In genomic region chr14:77511486-77512162, GRCh38 we compare ENCODE assay signal across 25 cellular contexts. TPM values are rescaled to one million over a fixed set of nuclear protein-coding genes. Genes with fewer than 3 reads are reported as not detected.
A peak's percentile ranks its signal among the peaks of the same experiment; 100 is the strongest.
DNase-seq lines count a peak whose midpoint lies in the region; ATAC-seq and TF ChIP-seq lines count a peak whose summit lies in the region.
"Had no signal": no experiment of that assay in that cellular context is flagged by ENCODE, and none has a peak within 500 bp of the region (broad histone marks: within the 10 kb centered on the region; RNA-seq: fewer than 3 reads in every experiment).

No MANE protein-coding gene starts in this region.

- ATAC-seq in memory B cell (ENCODE audit: low read depth) (no peak), heart left ventricle (no peak)
- ATAC-seq in activated T-helper 17 cell treated with anti-CD3 and anti-CD28 coated beads, Interleukin-2, amount 50 U/mL, for 72 hours (replicated peaks): no peak
- ATAC-seq: A549, GM12878, GM23338, HCT116 had no signal

- no peak overlapping the region for H3K27ac ChIP-seq in breast epithelium
- H3K27ac ChIP-seq in heart left ventricle: no peak overlapping the region
- H3K27ac ChIP-seq: A549; BLaER1 treated with 17β-estradiol and CSF1 and Interleukin-3, amounts not matched to agents 10 nM and 100 nM had no signal

- intact Hi-C loops in MCF 10A (cut with micrococcal nuclease) (no loop called here), breast epithelium (cut with DNase I; ENCODE audit: low total_unique reads) (no loop called here), posterior vena cava (cut with DNase I) (no loop called here), heart left ventricle (cut with DNase I) (no loop called here)

- H3K9me3 ChIP-seq in breast epithelium (no peaks in the 10 kb centered on the region), heart left ventricle (no peaks in the 10 kb centered on the region)
- H3K9me3 ChIP-seq: A549; BE2C; BLaER1 treated with 17β-estradiol and CSF1 and Interleukin-3, amounts not matched to agents 10 nM and 100 nM had no signal

- TF ChIP-seq CTCF in MCF 10A (IDR thresholded peaks at IDR 0.05; ENCODE audit: unreplicated experiment) (no peak), breast epithelium (IDR thresholded peaks at IDR 0.05) (no peak), choroid plexus epithelial cell (conservative IDR thresholded peaks at IDR 0.05; ENCODE audit: low read depth, low read length) (no peak), heart left ventricle (IDR thresholded peaks at IDR 0.05) (no peak)

- H3K36me3 Mint-ChIP-seq in MCF 10A (ENCODE audit: insufficient read depth, unreplicated experiment) (peaks cover 46% of the 10 kb centered on the region), memory B cell (peaks cover 28% of the 10 kb centered on the region)
- peaks cover 90% of the 10 kb centered on the region for H3K36me3 Mint-ChIP-seq in activated T-helper 17 cell treated with anti-CD3 and anti-CD28 coated beads, Interleukin-2, amount 50 U/mL, for 72 hours (ENCODE audit: low read depth)

- H3K4me3 Mint-ChIP-seq in MCF 10A (ENCODE audit: unreplicated experiment) (no peak overlapping the region), memory B cell (no peak overlapping the region)
- no peak overlapping the region for H3K4me3 Mint-ChIP-seq in activated T-helper 17 cell treated with anti-CD3 and anti-CD28 coated beads, Interleukin-2, amount 50 U/mL, for 72 hours
- H3K4me3 Mint-ChIP-seq: CD14-positive monocyte; CD4-positive, alpha-beta T cell; CD8-positive, alpha-beta memory T cell; GM23338; H9 had no signal

- H3K4me1 ChIP-seq in breast epithelium: no peaks in the 10 kb centered on the region
- H3K4me1 ChIP-seq in heart left ventricle: no peaks in the 10 kb centered on the region
- H3K4me1 ChIP-seq: BE2C; BLaER1 treated with 17β-estradiol and CSF1 and Interleukin-3, amounts not matched to agents 10 nM and 100 nM had no signal

- CTCF ChIA-PET in MCF 10A (lab: Yijun Ruan, JAX): no interaction called here

- no peak overlapping the region for H3K4me3 ChIP-seq in breast epithelium
- no peak overlapping the region for H3K4me3 ChIP-seq in choroid plexus epithelial cell (ENCODE audit: low read depth, low read length)
- no peak overlapping the region for H3K4me3 ChIP-seq in heart left ventricle
- H3K4me3 ChIP-seq: A549; BLaER1 treated with 17β-estradiol and CSF1 and Interleukin-3, amounts not matched to agents 10 nM and 100 nM; GM12878; GM23338 had no signal

- no peaks in the 10 kb centered on the region for H3K27me3 ChIP-seq in breast epithelium
- H3K27me3 ChIP-seq in heart left ventricle: no peaks in the 10 kb centered on the region
- H3K27me3 ChIP-seq: BE2C; BLaER1 treated with 17β-estradiol and CSF1 and Interleukin-3, amounts not matched to agents 10 nM and 100 nM had no signal

- DNase-seq in MCF 10A (ENCODE audit: unreplicated experiment) (peak; percentile 50), breast epithelium (ENCODE audit: low spot score in 2 of 2) (no peak), choroid plexus epithelial cell (ENCODE audit: low read depth) (peak; percentile 81), memory B cell (ENCODE audit: low spot score in 2 of 2) (no peak), posterior vena cava (ENCODE audit: low spot score) (no peak), heart left ventricle (no peak)
- DNase-seq: 8988T; ACHN; AML-193; BE2C; CD4-positive, alpha-beta T cell; CD8-positive, alpha-beta memory T cell; DMS 273 treated with DMSO at 0.1 percent for 48 hours; DMS79; EL; GDM1; H9 had no signal

- H3K27ac Mint-ChIP-seq in MCF 10A (ENCODE audit: low read depth, unreplicated experiment): peak overlapping the region; percentile 36
- H3K27ac Mint-ChIP-seq in memory B cell: peak overlapping the region; percentile 26
- H3K27ac Mint-ChIP-seq in activated T-helper 17 cell treated with anti-CD3 and anti-CD28 coated beads, Interleukin-2, amount 50 U/mL, for 72 hours: no peak overlapping the region
- H3K27ac Mint-ChIP-seq: CD4-positive, alpha-beta T cell; CD8-positive, alpha-beta memory T cell; GM23338; H9 had no signal

- H3K9me3 Mint-ChIP-seq in MCF 10A (ENCODE audit: unreplicated experiment) (no peaks in the 10 kb centered on the region), memory B cell (no peaks in the 10 kb centered on the region)
- no peaks in the 10 kb centered on the region for H3K9me3 Mint-ChIP-seq in activated T-helper 17 cell treated with anti-CD3 and anti-CD28 coated beads, Interleukin-2, amount 50 U/mL, for 72 hours
- H3K9me3 Mint-ChIP-seq: CD14-positive monocyte; CD4-positive, alpha-beta T cell; CD8-positive, alpha-beta memory T cell; GM23338; H9 had no signal

- TF ChIP-seq POLR2A in breast epithelium (IDR thresholded peaks at IDR 0.05): no peak
- no peak for TF ChIP-seq POLR2A in heart left ventricle (IDR thresholded peaks at IDR 0.05)

- WGBS in heart left ventricle, 4 donors: 91 to 94% (median 94%) methylated on average over 8 of the region's 8 CpGs

- no TSS peak for BruUV-seq in MCF 10A (replicated peaks; lab: Mats Ljungman, UMichigan)

- peaks cover 3% of the 10 kb centered on the region for H3K36me3 ChIP-seq in breast epithelium
- peaks cover 0 to 90% (median 74%) of the 10 kb centered on the region in 9 donors for H3K36me3 ChIP-seq in heart left ventricle

- H3K4me1 Mint-ChIP-seq in MCF 10A (ENCODE audit: insufficient read depth, unreplicated experiment) (peaks cover 19% of the 10 kb centered on the region), memory B cell (no peaks in the 10 kb centered on the region)
- no peaks in the 10 kb centered on the region for H3K4me1 Mint-ChIP-seq in activated T-helper 17 cell treated with anti-CD3 and anti-CD28 coated beads, Interleukin-2, amount 50 U/mL, for 72 hours
- H3K4me1 Mint-ChIP-seq: CD14-positive monocyte; CD8-positive, alpha-beta memory T cell; GM23338; H9 had no signal

- POLR2A ChIA-PET in MCF 10A (lab: Yijun Ruan, JAX): no interaction called here

- no peaks in the 10 kb centered on the region for H3K27me3 Mint-ChIP-seq in MCF 10A (ENCODE audit: insufficient read depth, unreplicated experiment)
- H3K27me3 Mint-ChIP-seq in memory B cell: no peaks in the 10 kb centered on the region
- no peaks in the 10 kb centered on the region for H3K27me3 Mint-ChIP-seq in activated T-helper 17 cell treated with anti-CD3 and anti-CD28 coated beads, Interleukin-2, amount 50 U/mL, for 72 hours
- H3K27me3 Mint-ChIP-seq: CD4-positive, alpha-beta T cell had no signal

RNA-seq across cellular contexts. Expression of gene ISM2, which starts 13.0 kb away (rescaled TPM):
- total RNA-seq in MCF 10A (2022): not detected in 2 replicates
- under 1 TPM in 2 of 3 donors, not detected in 1; 0.32 to 0.59 TPM for total RNA-seq in breast epithelium
- under 1 TPM in 1 of 2 donors, not detected in 1; 0.60 TPM for total RNA-seq in posterior vena cava
- 1 to 10 TPM in 1 of 9 donors, not detected in 8; 1.3 TPM for total RNA-seq in heart left ventricle
- not detected for polyA plus RNA-seq in heart left ventricle
- under 1 TPM in 1 of 2 donors, not detected in 1; 0.21 TPM for total RNA-seq in activated T-helper 17 cell treated with anti-CD3 and anti-CD28 coated beads, Interleukin-2, amount 50 U/mL, for 72 hours
- total RNA-seq: CD4-positive, alpha-beta T cell; CD8-positive, alpha-beta memory T cell; GM12878; H4 had no signal
- polyA plus RNA-seq: CD14-positive monocyte; CD8-positive, alpha-beta memory T cell had no signal

RNA-seq across cellular contexts. Expression of gene AHSA1, which starts 53.7 kb away (rescaled TPM):
- 77.7 and 78.5 TPM in 2 replicates for total RNA-seq in MCF 10A (2022)
- 100 to 1,000 TPM in 2 of 3 donors, 10 to 100 TPM in 1; 81.0 to 121 (median 110) TPM for total RNA-seq in breast epithelium
- total RNA-seq in posterior vena cava: 10 to 100 TPM; 78.3 to 85.3 TPM
- 100 to 1,000 TPM; 112 to 210 (median 152) TPM for total RNA-seq in heart left ventricle
- polyA plus RNA-seq in heart left ventricle: 100 to 1,000 TPM; 137 to 256 TPM
- 100 to 1,000 TPM; 143 to 283 TPM for total RNA-seq in activated T-helper 17 cell treated with anti-CD3 and anti-CD28 coated beads, Interleukin-2, amount 50 U/mL, for 72 hours

RNA-seq across cellular contexts. Expression of gene VIPAS39, which starts 54.2 kb away (rescaled TPM):
- total RNA-seq in MCF 10A (2022) (18.7 and 19.8 TPM in 2 replicates), breast epithelium (10 to 100 TPM; 14.7 to 25.9 (median 19.2) TPM), posterior vena cava (10 to 100 TPM; 11.9 to 15.7 TPM), heart left ventricle (10 to 100 TPM in 8 of 9 donors, 1 to 10 TPM in 1; 9.7 to 18.4 (median 14.4) TPM)
- 10 to 100 TPM in 1 of 2 donors, 1 to 10 TPM in 1; 6.6 to 13.5 TPM for polyA plus RNA-seq in heart left ventricle
- 10 to 100 TPM; 19.0 to 25.9 TPM for total RNA-seq in activated T-helper 17 cell treated with anti-CD3 and anti-CD28 coated beads, Interleukin-2, amount 50 U/mL, for 72 hours

Comparison
In these comparisons a context has a peak if more than half of its experiments do, and no peak if none do; other contexts are left out.
1. DNase-seq: peak in MCF 10A (single experiment) and choroid plexus epithelial cell (single experiment); none in breast epithelium (0 of 2), memory B cell (0 of 2), posterior vena cava (single experiment) and heart left ventricle (0 of 5).